Comparison of ENCODE assay signal across 8 cellular contexts in the genomic region with DNA sequence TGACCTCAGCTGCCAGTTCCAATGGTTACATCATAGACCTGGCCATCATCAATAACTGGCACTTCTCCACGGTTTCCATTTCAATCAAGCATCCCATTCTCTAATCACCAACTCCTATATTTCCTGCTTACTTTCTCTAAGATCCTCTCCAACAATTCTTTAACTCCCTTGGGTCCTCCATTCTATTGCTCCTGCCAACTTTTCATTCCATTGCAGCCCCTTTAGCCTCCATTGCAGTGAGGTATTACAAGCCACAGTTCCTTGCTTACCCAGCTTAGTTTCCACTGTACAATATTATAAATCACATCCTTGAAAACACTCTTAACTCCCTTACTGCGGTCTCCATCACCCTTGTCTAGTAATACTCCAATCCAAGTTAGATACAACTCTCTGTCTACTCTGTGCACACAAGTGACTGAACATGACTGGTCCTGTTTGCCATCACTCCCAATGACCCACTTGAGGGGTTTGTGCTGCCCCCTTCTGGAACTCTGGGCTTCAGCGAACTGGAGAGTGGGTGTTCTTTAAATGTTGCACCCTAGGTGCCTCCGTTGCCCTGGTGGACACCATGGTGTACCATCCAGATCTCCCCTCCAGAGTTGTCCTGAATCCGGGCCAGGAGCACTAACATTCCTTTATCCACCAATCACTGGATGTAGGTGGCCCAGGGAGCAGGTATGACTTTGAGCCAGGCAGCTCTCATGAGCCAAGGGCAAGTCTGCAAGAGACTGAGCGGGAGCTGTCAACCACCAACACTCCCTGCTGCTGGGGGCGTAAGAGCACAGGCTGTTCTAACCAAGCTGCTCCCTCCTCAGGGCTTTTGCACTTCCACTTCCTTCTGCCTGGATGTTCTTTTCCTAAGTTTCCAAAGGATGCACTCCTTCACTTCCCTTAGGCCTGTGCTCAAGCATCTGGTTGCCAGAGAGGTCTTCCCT. TPM values are rescaled to one million over a fixed set of nuclear protein-coding genes. Genes with fewer than 3 reads are reported as not detected.
DNase-seq lines count a peak whose midpoint lies in the region; ATAC-seq, FAIRE-seq and TF ChIP-seq lines count a peak whose summit lies in the region.
"Had no signal": no experiment of that assay in that cellular context is flagged by ENCODE, and none has a peak within 500 bp of the region (broad histone marks: within the 10 kb centered on the region; RNA-seq: fewer than 3 reads in every experiment).

No MANE protein-coding gene starts in this region.

- H3K36me3 ChIP-seq in GM23338 (ENCODE audit: insufficient read depth) = no peaks in the 10 kb centered on the region
- no peaks in the 10 kb centered on the region for H3K36me3 ChIP-seq in K562 (ENCODE audit: control insufficient read depth, insufficient read depth, low read length)

- H3K36me3 Mint-ChIP-seq in GM23338 (ENCODE audit: low read depth) = no peaks in the 10 kb centered on the region

- no peak for TF ChIP-seq POLR2A in K562 (conservative IDR thresholded peaks at IDR 0.05)

- H3K9me2 ChIP-seq in GM23338 (ENCODE audit: insufficient read depth) = peaks cover 4% of the 10 kb centered on the region

- H3K9me3 ChIP-seq in K562 (replicated peaks; ENCODE audit: control insufficient read depth, insufficient read depth, low read depth, low read length) = no peaks in the 10 kb centered on the region

- no peak overlapping the region for H3K4me2 ChIP-seq in GM23338
- H3K4me2 ChIP-seq in K562 (ENCODE audit: insufficient read depth, low read length) = no peak overlapping the region

- H3K4me1 Mint-ChIP-seq in GM23338 = peaks cover 7% of the 10 kb centered on the region

- peak; percentile 87 for FAIRE-seq in K562 (lab: Jason Lieb, UNC)

- no peaks in the 10 kb centered on the region for H3K79me2 ChIP-seq in GM23338 (replicated peaks; ENCODE audit: insufficient read depth)
- H3K79me2 ChIP-seq in K562 (ENCODE audit: control insufficient read depth, insufficient read depth, low read length) = no peaks in the 10 kb centered on the region

- no TSS peak for BruUV-seq in K562 (replicated peaks; lab: Mats Ljungman, UMichigan)

- H3K9ac ChIP-seq in K562 (ENCODE audit: insufficient read depth in 1 of 2, low read depth in 2 of 2, low read length in 2 of 2) = no peak overlapping the region

- POLR2A ChIA-PET in K562 (lab: Yijun Ruan, JAX) = interaction anchor here (1.0 to 1.7 kb wide), 2 partner anchors 11 to 18 kb away, joined by 3 to 9 read pairs; a partner anchor contains a TSS

- TF ChIP-seq CTCF in GM23338 (conservative IDR thresholded peaks at IDR 0.05; ENCODE audit: low read depth in 2 of 2) (peak; percentile 77 to 81), K562 (IDR thresholded peaks at IDR 0.05 in 2 of 3, conservative IDR thresholded peaks at IDR 0.05 in 1 of 3; ENCODE audit: insufficient read depth in 2 of 3, low read depth in 1 of 3, low read length in 3 of 3) (peak; percentile 82 to 89 (median 86))

- peaks cover 6% of the 10 kb centered on the region for H3K27me3 Mint-ChIP-seq in GM23338 (ENCODE audit: insufficient read depth, low read depth, poor library complexity)

- no peak overlapping the region for H3K4me3 ChIP-seq in GM23338
- no peak overlapping the region for H3K4me3 ChIP-seq in K562

- H3K27ac ChIP-seq in GM23338 (ENCODE audit: low read depth) = no peak overlapping the region
- H3K27ac ChIP-seq in K562 (ENCODE audit: extremely low read depth, low read depth, low read length) = no peak overlapping the region

- H3K4me1 ChIP-seq in GM23338 (ENCODE audit: insufficient read depth) = no peaks in the 10 kb centered on the region
- H3K4me1 ChIP-seq in K562 (replicated peaks in 1 of 2; ENCODE audit: control insufficient read depth in 2 of 2, insufficient read depth in 2 of 2, low read length in 2 of 2) = no peaks in the 10 kb centered on the region

- H2AFZ ChIP-seq in GM23338 = peak overlapping the region; percentile 86; the same call in 1 of the 2 replicates
- H2AFZ ChIP-seq in K562 (ENCODE audit: low read depth, low read length) = peak overlapping the region; percentile 23; the same call in 1 of the 2 replicates

- intact Hi-C loops in K562 (cut with micrococcal nuclease) = loop anchor here (2.0 to 5.0 kb wide), 3 partner anchors 64 to 196 kb away; a partner anchor contains a TSS

- no peak overlapping the region for H3K4me3 Mint-ChIP-seq in GM23338

- peak; percentile 80 for DNase-seq in GM23338 (ENCODE audit: low spot score)
- DNase-seq in T follicular helper cell (ENCODE audit: low read depth) = peak; percentile 52
- peak in 3 of 4 experiments; percentile 29 to 80 (median 59) for DNase-seq in K562 (ENCODE audit: extremely low read depth in 1 of 4, low spot score in 3 of 4)
- peak; percentile 63 for DNase-seq in stimulated activated CD4-positive, alpha-beta T cell treated with anti-CD3 and anti-CD28 coated beads, Interleukin-4, amount 100 ng/mL, for 24 hours
- no peak for DNase-seq in retina

- H3K27ac Mint-ChIP-seq in GM23338 = no peak overlapping the region

- H3K9me3 Mint-ChIP-seq in GM23338 = no peaks in the 10 kb centered on the region

- no peaks in the 10 kb centered on the region for H3K9me1 ChIP-seq in K562 (ENCODE audit: control insufficient read depth, insufficient read depth, low read length)

- CTCF ChIA-PET in K562 (lab: Yijun Ruan, JAX; ENCODE audit: low intra/inter-chr PET ratio) = interaction anchor here (0.6 kb wide), 1 partner anchor 898 kb away, joined by 3 read pairs; no protein-coding TSS in a partner anchor

- TF ChIP-seq RAD21 in K562 (CRISPR knock-in tag; conservative IDR thresholded peaks at IDR 0.05 in 1 of 2, IDR thresholded peaks at IDR 0.05 in 1 of 2) = peak; percentile 50 to 80

- H4K20me1 ChIP-seq in GM23338 (replicated peaks; ENCODE audit: insufficient read depth) = no peaks in the 10 kb centered on the region
- no peaks in the 10 kb centered on the region for H4K20me1 ChIP-seq in K562 (replicated peaks; ENCODE audit: control insufficient read depth, insufficient read depth, low read length)

- in situ Hi-C loops in K562 (cut with MboI) = no loop called here

- no peaks in the 10 kb centered on the region for H3F3A ChIP-seq in GM23338 (replicated peaks; ENCODE audit: low read depth)

- no peak for TF ChIP-seq EP300 in K562 (IDR thresholded peaks at IDR 0.05; ENCODE audit: low read length)

- 19% methylated on average over 7 of the region's 7 CpGs for WGBS in K562 (ENCODE audit: insufficient coverage, low coverage, missing lambda C conversion rate)

- H3K27me3 ChIP-seq in GM23338 (ENCODE audit: insufficient read depth) = no peaks in the 10 kb centered on the region
- H3K27me3 ChIP-seq in K562 (ENCODE audit: control insufficient read depth in 2 of 2, insufficient read depth in 2 of 2, low read length in 2 of 2) = peaks cover 0 to 3% of the 10 kb centered on the region in 2 experiments; a peak in 1 of 5 replicates

- ATAC-seq in GM23338 (peak; percentile 81), K562 (peak; percentile 91), HG03521 (IDR thresholded peaks at IDR 0.05; ENCODE audit: unreplicated experiment) (no peak), HG03039 (IDR thresholded peaks at IDR 0.05; ENCODE audit: unreplicated experiment) (no peak)

RNA-seq across cellular contexts. Expression of a gene that starts 3.7 kb away (rescaled TPM):
- total RNA-seq in GM23338 (2014; rRNA removed; shearing (Covaris generic)) = 0.28 TPM in 1 of 2 replicates, not detected in the other
- polyA plus RNA-seq in GM23338 (2016; fragmentation: Nextera tagmentation; extraction: Ambion mirVana) = 0.06 TPM in 1 of 2 replicates, not detected in the other
- total RNA-seq in K562 (2011; cell fraction: chromatin; rRNA removed; ENCODE audit: low replicate concordance) = 0.23 and 0.69 TPM in 2 replicates
- 0.17 TPM in 1 of 2 replicates, not detected in the other for total RNA-seq in K562 (2011; cell fraction: nucleolus; rRNA removed)
- 0.15 TPM in 1 of 2 replicates, not detected in the other for total RNA-seq in K562 (2011; cell fraction: nucleoplasm; rRNA removed)
- total RNA-seq in K562 (2014; rRNA removed) = not detected in 2 replicates
- total RNA-seq in K562 (2014; rRNA removed; fragmentation: Illumina TruSeq; extraction: Trizol) = not detected in 2 replicates
- total RNA-seq in K562 (2015; rRNA removed; fragmentation: Illumina TruSeq; extraction: Trizol) = not detected in 2 replicates
- total RNA-seq in K562 (2021) = not detected in 2 replicates
- 0.05 TPM in 1 of 2 replicates, not detected in the other for polyA plus RNA-seq in K562 (2011; rRNA removed)
- 0.07 TPM in 1 of 2 replicates, not detected in the other for polyA plus RNA-seq in K562 (2011; cell fraction: cytosol; rRNA removed)
- 0.04 and 0.24 TPM in 2 replicates for polyA plus RNA-seq in K562 (2011; cell fraction: nucleus; rRNA removed)
- 0.03 TPM in 1 of 2 replicates, not detected in the other for polyA plus RNA-seq in K562 (2012)
- not detected in 2 replicates for polyA plus RNA-seq in K562 (2014; fragmentation: Illumina TruSeq; extraction: Trizol)
- not detected for polyA plus RNA-seq in K562 (2014; fragmentation: Nextera tagmentation; extraction: Ambion mirVana)
- not detected in 2 replicates for polyA plus RNA-seq in K562 (2014; rRNA removed)
- polyA minus RNA-seq in K562 (2011; rRNA and poly(A)+ RNA removed) = 0.39 TPM in 1 of 2 replicates, not detected in the other
- not detected in 2 replicates for polyA minus RNA-seq in K562 (2011; cell fraction: cytosol; rRNA and poly(A)+ RNA removed)
- 0.11 and 0.13 TPM in 2 replicates for polyA minus RNA-seq in K562 (2011; cell fraction: nucleus; rRNA and poly(A)+ RNA removed)
- total RNA-seq: kidney epithelial cell had no signal

RNA-seq across cellular contexts. Expression of a gene that starts 16.9 kb away (rescaled TPM):
- total RNA-seq in GM23338 (2014; rRNA removed; shearing (Covaris generic)) = 32.3 and 40.5 TPM in 2 replicates
- polyA plus RNA-seq in GM23338 (2016; fragmentation: Nextera tagmentation; extraction: Ambion mirVana) (74.2 and 86.4 TPM in 2 replicates), K562 (2011; rRNA removed) (71.1 and 74.1 TPM in 2 replicates), K562 (2014; fragmentation: Illumina TruSeq; extraction: Trizol) (72.3 and 85.5 TPM in 2 replicates), K562 (2014; fragmentation: Nextera tagmentation; extraction: Ambion mirVana) (10 to 100 TPM; 25.3 to 34.3 TPM), K562 (2014; rRNA removed) (78.4 and 81.8 TPM in 2 replicates)
- total RNA-seq in K562 (2011; cell fraction: chromatin; rRNA removed; ENCODE audit: low replicate concordance) = 82.2 and 217 TPM in 2 replicates
- 68.7 and 80.4 TPM in 2 replicates for total RNA-seq in K562 (2011; cell fraction: nucleolus; rRNA removed)
- total RNA-seq in K562 (2011; cell fraction: nucleoplasm; rRNA removed) = 134 and 246 TPM in 2 replicates
- total RNA-seq in K562 (2014; rRNA removed) (27.8 and 67.8 TPM in 2 replicates), K562 (2014; rRNA removed; fragmentation: Illumina TruSeq; extraction: Trizol) (66.4 and 69.8 TPM in 2 replicates), K562 (2015; rRNA removed; fragmentation: Illumina TruSeq; extraction: Trizol) (68.0 and 75.3 TPM in 2 replicates), K562 (2021) (47.8 and 55.5 TPM in 2 replicates)
- polyA plus RNA-seq in K562 (2011; cell fraction: cytosol; rRNA removed) = 21.4 and 26.5 TPM in 2 replicates
- polyA plus RNA-seq in K562 (2011; cell fraction: nucleus; rRNA removed) = 119 and 157 TPM in 2 replicates
- 46.0 and 53.7 TPM in 2 replicates for polyA plus RNA-seq in K562 (2012)
- polyA minus RNA-seq in K562 (2011; rRNA and poly(A)+ RNA removed) = 60.0 and 63.7 TPM in 2 replicates
- 31.0 and 32.4 TPM in 2 replicates for polyA minus RNA-seq in K562 (2011; cell fraction: cytosol; rRNA and poly(A)+ RNA removed)
- polyA minus RNA-seq in K562 (2011; cell fraction: nucleus; rRNA and poly(A)+ RNA removed) = 114 and 142 TPM in 2 replicates

RNA-seq across cellular contexts. Expression of a gene that starts 37.5 kb away (rescaled TPM):
- 34.0 and 37.4 TPM in 2 replicates for total RNA-seq in GM23338 (2014; rRNA removed; shearing (Covaris generic))
- polyA plus RNA-seq in GM23338 (2016; fragmentation: Nextera tagmentation; extraction: Ambion mirVana) (24.5 and 28.5 TPM in 2 replicates), K562 (2011; rRNA removed) (39.4 and 50.2 TPM in 2 replicates), K562 (2014; fragmentation: Illumina TruSeq; extraction: Trizol) (35.0 and 40.0 TPM in 2 replicates), K562 (2014; fragmentation: Nextera tagmentation; extraction: Ambion mirVana) (10 to 100 TPM; 34.2 to 34.9 TPM), K562 (2014; rRNA removed) (39.2 and 52.3 TPM in 2 replicates)
- 22.7 and 94.8 TPM in 2 replicates for total RNA-seq in K562 (2011; cell fraction: chromatin; rRNA removed; ENCODE audit: low replicate concordance)
- total RNA-seq in K562 (2011; cell fraction: nucleolus; rRNA removed) = 11.3 and 13.7 TPM in 2 replicates
- 36.6 and 53.6 TPM in 2 replicates for total RNA-seq in K562 (2011; cell fraction: nucleoplasm; rRNA removed)
- total RNA-seq in K562 (2014; rRNA removed) (33.1 TPM in 2 replicates), K562 (2014; rRNA removed; fragmentation: Illumina TruSeq; extraction: Trizol) (52.1 and 56.7 TPM in 2 replicates), K562 (2015; rRNA removed; fragmentation: Illumina TruSeq; extraction: Trizol) (45.8 and 52.5 TPM in 2 replicates), K562 (2021) (32.5 and 34.6 TPM in 2 replicates)
- polyA plus RNA-seq in K562 (2011; cell fraction: cytosol; rRNA removed) = 3.7 and 9.6 TPM in 2 replicates
- polyA plus RNA-seq in K562 (2011; cell fraction: nucleus; rRNA removed) = 12.0 and 19.1 TPM in 2 replicates
- polyA plus RNA-seq in K562 (2012) = 36.1 and 66.5 TPM in 2 replicates
- polyA minus RNA-seq in K562 (2011; rRNA and poly(A)+ RNA removed) = 63.6 and 65.3 TPM in 2 replicates
- 11.5 and 14.8 TPM in 2 replicates for polyA minus RNA-seq in K562 (2011; cell fraction: cytosol; rRNA and poly(A)+ RNA removed)
- 40.7 and 83.0 TPM in 2 replicates for polyA minus RNA-seq in K562 (2011; cell fraction: nucleus; rRNA and poly(A)+ RNA removed)

RNA-seq across cellular contexts. Expression of a gene that starts 48.1 kb away (rescaled TPM):
- 7.0 and 9.7 TPM in 2 replicates for total RNA-seq in GM23338 (2014; rRNA removed; shearing (Covaris generic))
- 4.2 and 4.7 TPM in 2 replicates for polyA plus RNA-seq in GM23338 (2016; fragmentation: Nextera tagmentation; extraction: Ambion mirVana)
- not detected in 2 replicates for total RNA-seq in K562 (2011; cell fraction: chromatin; rRNA removed; ENCODE audit: low replicate concordance)
- total RNA-seq in K562 (2011; cell fraction: nucleolus; rRNA removed) = not detected in 2 replicates
- not detected in 2 replicates for total RNA-seq in K562 (2011; cell fraction: nucleoplasm; rRNA removed)
- not detected in 2 replicates for total RNA-seq in K562 (2014; rRNA removed)
- total RNA-seq in K562 (2014; rRNA removed; fragmentation: Illumina TruSeq; extraction: Trizol) = not detected in 2 replicates
- total RNA-seq in K562 (2015; rRNA removed; fragmentation: Illumina TruSeq; extraction: Trizol) = not detected in 2 replicates
- total RNA-seq in K562 (2021) = not detected in 2 replicates
- polyA plus RNA-seq in K562 (2011; rRNA removed) = not detected in 2 replicates
- polyA plus RNA-seq in K562 (2011; cell fraction: cytosol; rRNA removed) = not detected in 2 replicates
- not detected in 2 replicates for polyA plus RNA-seq in K562 (2011; cell fraction: nucleus; rRNA removed)
- polyA plus RNA-seq in K562 (2012) = not detected in 2 replicates
- not detected in 2 replicates for polyA plus RNA-seq in K562 (2014; fragmentation: Illumina TruSeq; extraction: Trizol)
- not detected for polyA plus RNA-seq in K562 (2014; fragmentation: Nextera tagmentation; extraction: Ambion mirVana)
- 0.19 TPM in 1 of 2 replicates, not detected in the other for polyA plus RNA-seq in K562 (2014; rRNA removed)
- polyA minus RNA-seq in K562 (2011; rRNA and poly(A)+ RNA removed) = not detected in 2 replicates
- not detected in 2 replicates for polyA minus RNA-seq in K562 (2011; cell fraction: cytosol; rRNA and poly(A)+ RNA removed)
- polyA minus RNA-seq in K562 (2011; cell fraction: nucleus; rRNA and poly(A)+ RNA removed) = not detected in 2 replicates

Comparison
In these comparisons a context has a peak if more than half of its experiments do, and no peak if none do; other contexts are left out.
1. ATAC-seq: peak in GM23338 (single experiment) and K562 (single experiment); none in HG03521 (single experiment) and HG03039 (single experiment).